ENCODE assay signal across 22 cellular contexts in the genomic region with DNA sequence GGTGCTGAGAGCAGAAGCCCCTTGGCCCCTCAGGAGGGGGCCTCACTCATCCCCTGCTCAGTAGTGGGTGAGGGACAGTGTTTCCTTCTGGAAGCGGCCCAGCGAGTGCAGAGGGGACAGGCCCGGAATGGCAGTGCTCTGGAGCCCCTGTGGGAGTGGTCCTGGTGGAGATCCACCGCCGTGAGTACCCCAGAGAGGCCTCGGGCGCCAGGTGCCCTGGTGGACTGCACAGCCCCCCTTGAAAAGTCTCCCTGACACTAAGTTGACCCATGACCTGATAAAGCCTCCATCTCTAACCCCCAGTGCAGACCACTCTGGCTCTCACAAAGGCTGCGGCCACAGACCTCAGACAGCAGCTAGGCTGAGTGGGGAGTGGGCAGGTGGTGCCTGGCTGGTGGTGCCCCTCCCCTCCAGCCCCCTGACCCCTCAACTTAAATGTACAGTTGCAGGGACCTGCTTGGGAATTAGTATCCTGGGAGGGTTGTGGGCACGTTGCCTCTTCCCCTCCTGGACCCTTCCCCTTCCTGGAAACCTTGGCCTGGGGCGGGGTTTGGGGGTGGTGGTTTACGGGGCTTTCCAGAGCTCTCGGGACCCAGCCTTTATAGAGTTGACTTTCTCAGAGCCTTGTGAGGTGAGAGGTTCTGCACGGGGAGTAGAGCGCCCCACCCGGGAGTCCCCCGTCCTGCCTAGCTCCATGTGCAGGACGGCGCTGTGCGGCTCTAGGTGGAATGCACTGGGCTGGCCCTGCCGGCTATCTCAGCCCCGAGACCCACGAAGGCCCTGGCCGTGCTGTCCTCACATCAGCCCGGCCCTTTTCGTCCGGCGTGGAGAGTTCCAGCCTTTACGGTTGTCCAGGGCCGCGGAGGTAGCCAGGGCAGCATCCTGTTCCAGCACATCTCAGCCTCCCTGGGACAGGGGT.
A peak's percentile ranks its signal among the peaks of the same experiment; 100 is the strongest.
DNase-seq lines count a peak whose midpoint lies in the region; ATAC-seq and TF ChIP-seq lines count a peak whose summit lies in the region.
"Had no signal": no experiment of that assay in that cellular context is flagged by ENCODE, and none has a peak within 500 bp of the region (broad histone marks: within the 10 kb centered on the region; RNA-seq: fewer than 3 reads in every experiment).

No MANE protein-coding gene starts in this region.

- no peak for TF ChIP-seq CTCF in fibroblast of villous mesenchyme (IDR thresholded peaks at IDR 0.05; ENCODE audit: insufficient read depth, low read depth, low read length)
- no peak for TF ChIP-seq CTCF in uterus (IDR thresholded peaks at IDR 0.05)

- no peaks in the 10 kb centered on the region for H3K27me3 ChIP-seq in uterus
- H3K27me3 ChIP-seq: ascending aorta, right lobe of liver had no signal

- intact Hi-C loops in Right ventricle myocardium inferior (cut with DNase I) = no loop called here
- intact Hi-C loops in Right ventricle myocardium superior (cut with DNase I) = no loop called here
- intact Hi-C loops in posterior vena cava (cut with DNase I) = no loop called here
- intact Hi-C loops in uterus (cut with DNase I; ENCODE audit: low total_unique reads) = no loop called here

- no peaks in the 10 kb centered on the region for H3K9me3 ChIP-seq in uterus
- H3K9me3 ChIP-seq: ascending aorta, heart left ventricle, left ventricle myocardium inferior, right lobe of liver had no signal

- DNase-seq in Right ventricle myocardium inferior (ENCODE audit: missing footprints) (no peak), Right ventricle myocardium superior (no peak), fibroblast of villous mesenchyme (ENCODE audit: low read depth) (no peak), posterior vena cava (ENCODE audit: low spot score) (peak; percentile 77), uterus (peak in 1 of 2 donors; percentile 16), NCI-H1092 treated with DMSO at 0.1 percent for 48 hours (lab: John Stamatoyannopoulos, UW) (no peak), SIG-M5 treated with dmso at 0.1 percent for 504 hours (lab: John Stamatoyannopoulos, UW; ENCODE audit: unreplicated experiment) (no peak)
- DNase-seq: activated CD4-positive, CD25-positive, alpha-beta regulatory T cell; activated CD8-positive, alpha-beta T cell treated with anti-CD3 and anti-CD28 coated beads for 36 hours; activated naive CD4-positive, alpha-beta T cell treated with anti-CD3 and anti-CD28 coated beads for 36 hours; activated T-cell treated with anti-CD3 and anti-CD28 coated beads, Interleukin-2, amount 50 U/mL, for 48 hours; cerebellar nuclear complex; COR-L47; effector memory CD8-positive, alpha-beta T cell; heart left ventricle; left ventricle myocardium inferior; NCI-H1105 treated with DMSO at 0.1 percent for 48 hours; NCI-H2081 treated with DMSO at 0.1 percent for 48 hours; NCI-H446 treated with DMSO at 0.1 percent for 48 hours had no signal

- H3K4me3 ChIP-seq in fibroblast of villous mesenchyme (ENCODE audit: low read depth, low read length) = peak overlapping the region; percentile 50
- H3K4me3 ChIP-seq in uterus = no peak overlapping the region
- H3K4me3 ChIP-seq: ascending aorta, heart left ventricle, left ventricle myocardium inferior, right lobe of liver had no signal

- peak overlapping the region; percentile 86 to 93 for H3K27ac ChIP-seq in uterus
- H3K27ac ChIP-seq: ascending aorta, left ventricle myocardium inferior had no signal

- peaks cover 0 to 16% of the 10 kb centered on the region in 2 donors for H3K4me1 ChIP-seq in uterus
- H3K4me1 ChIP-seq: ascending aorta had no signal

- H3K36me3 ChIP-seq in uterus = no peaks in the 10 kb centered on the region
- H3K36me3 ChIP-seq: ascending aorta, heart left ventricle, left ventricle myocardium inferior, right lobe of liver had no signal

- ATAC-seq in Right ventricle myocardium inferior (peak; percentile 34), Right ventricle myocardium superior (ENCODE audit: poor library complexity) (no peak), HG02885 (IDR thresholded peaks at IDR 0.05; ENCODE audit: poor library complexity, unreplicated experiment) (no peak)
- ATAC-seq: activated CD8-positive, alpha-beta T cell treated with anti-CD3 and anti-CD28 coated beads for 36 hours; effector memory CD8-positive, alpha-beta T cell had no signal

- no peak for TF ChIP-seq POLR2A in uterus (IDR thresholded peaks at IDR 0.05)
